ENCODE assay signal across 38 cellular contexts in the genomic region with DNA sequence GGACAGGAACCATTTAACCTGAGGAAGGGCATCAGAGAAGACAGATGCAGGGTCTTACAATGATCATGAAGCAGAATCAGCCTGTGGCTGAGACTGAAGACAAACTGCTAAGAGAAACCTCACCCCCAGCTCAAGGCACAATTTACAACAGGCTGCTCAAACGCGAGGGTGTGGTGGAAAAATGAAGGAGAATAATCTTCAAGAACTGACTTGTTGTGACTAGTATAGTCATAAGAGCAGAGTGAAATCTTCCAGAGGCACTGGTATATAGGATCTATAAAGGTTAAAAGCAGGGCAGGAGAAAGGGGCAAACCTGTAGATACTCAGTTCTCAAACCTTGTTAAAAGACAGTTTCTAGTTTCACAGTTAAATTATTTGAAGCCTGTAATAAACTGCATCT.
"Had no signal": no experiment of that assay in that cellular context is flagged by ENCODE, and none has a peak within 500 bp of the region (broad histone marks: within the 10 kb centered on the region; RNA-seq: fewer than 3 reads in every experiment).

No MANE protein-coding gene starts in this region.

- H3K4me3 Mint-ChIP-seq: activated naive CD4-positive, alpha-beta T cell treated with anti-CD3 and anti-CD28 coated beads for 36 hours; activated naive CD8-positive, alpha-beta T cell treated with anti-CD3 and anti-CD28 coated beads, Interleukin-2, amount 10 ng/mL, durations not matched to agents 7 days and 5 days; activated T-helper 1 cell treated with anti-CD3 and anti-CD28 coated beads, Interleukin-12 subunit alpha, Interleukin-12 subunit beta, Interleukin-2, Interleukin-4 antibody, amounts not matched to agents 30 ng/mL and 10 ng/mL and 1 ng/mL, durations not matched to agents 14 hours and 24 hours and 36 hours; effector memory CD8-positive, alpha-beta T cell; nephron; stimulated activated naive B cell treated with anti-CD40 and anti-IgM and Interleukin-4, amounts not matched to agents 10 μg/mL and 1 μg/mL and 100 μg/mL, for 72 hours; T-helper 1 cell treated with Interleukin-12 subunit alpha and Interleukin-12 subunit beta and Interleukin-4 antibody, amounts not matched to agents 30 μg/mL and 1 μg/mL, for 36 hours had no signal

- H3K9me3 Mint-ChIP-seq: activated naive CD4-positive, alpha-beta T cell treated with anti-CD3 and anti-CD28 coated beads for 36 hours; activated naive CD8-positive, alpha-beta T cell treated with anti-CD3 and anti-CD28 coated beads, Interleukin-2, amount 10 ng/mL, durations not matched to agents 7 days and 5 days; activated T-helper 1 cell treated with anti-CD3 and anti-CD28 coated beads, Interleukin-12 subunit alpha, Interleukin-12 subunit beta, Interleukin-2, Interleukin-4 antibody, amounts not matched to agents 30 ng/mL and 10 ng/mL and 1 ng/mL, durations not matched to agents 14 hours and 24 hours and 36 hours; effector memory CD8-positive, alpha-beta T cell; nephron; stimulated activated naive B cell treated with anti-CD40 and anti-IgM and Interleukin-4, amounts not matched to agents 10 μg/mL and 1 μg/mL and 100 μg/mL, for 72 hours; T-helper 1 cell treated with Interleukin-12 subunit alpha and Interleukin-12 subunit beta and Interleukin-4 antibody, amounts not matched to agents 30 μg/mL and 1 μg/mL, for 36 hours had no signal

- H3K4me1 ChIP-seq: esophagus muscularis mucosa, left ventricle myocardium inferior, pancreas, prostate gland, stomach, thyroid gland, upper lobe of left lung had no signal

- H3K36me3 Mint-ChIP-seq: activated naive CD8-positive, alpha-beta T cell treated with anti-CD3 and anti-CD28 coated beads, Interleukin-2, amount 10 ng/mL, durations not matched to agents 7 days and 5 days; stimulated activated naive B cell treated with anti-CD40 and anti-IgM and Interleukin-4, amounts not matched to agents 10 μg/mL and 1 μg/mL and 100 μg/mL, for 72 hours had no signal

- H3K27ac Mint-ChIP-seq: activated naive CD4-positive, alpha-beta T cell treated with anti-CD3 and anti-CD28 coated beads for 36 hours; activated naive CD8-positive, alpha-beta T cell treated with anti-CD3 and anti-CD28 coated beads, Interleukin-2, amount 10 ng/mL, durations not matched to agents 7 days and 5 days; activated T-helper 1 cell treated with anti-CD3 and anti-CD28 coated beads, Interleukin-12 subunit alpha, Interleukin-12 subunit beta, Interleukin-2, Interleukin-4 antibody, amounts not matched to agents 30 ng/mL and 10 ng/mL and 1 ng/mL, durations not matched to agents 14 hours and 24 hours and 36 hours; effector memory CD8-positive, alpha-beta T cell; nephron; stimulated activated naive B cell treated with anti-CD40 and anti-IgM and Interleukin-4, amounts not matched to agents 10 μg/mL and 1 μg/mL and 100 μg/mL, for 72 hours; T-helper 1 cell treated with Interleukin-12 subunit alpha and Interleukin-12 subunit beta and Interleukin-4 antibody, amounts not matched to agents 30 μg/mL and 1 μg/mL, for 36 hours had no signal

- H3K36me3 ChIP-seq: brain microvascular endothelial cell, esophagus muscularis mucosa, left ventricle myocardium inferior, pancreas, prostate gland, sigmoid colon, stomach, thyroid gland, upper lobe of left lung, WERI-Rb-1 had no signal

- DNase-seq: activated CD4-positive, alpha-beta T cell treated with anti-CD3 and anti-CD28 coated beads for 48 hours; activated CD4-positive, alpha-beta T cell treated with anti-CD3 and anti-CD28 coated beads, Interleukin-2, amount 50 U/mL, for 48 hours; activated CD8-positive, alpha-beta memory T cell treated with anti-CD3 and anti-CD28 coated beads, Interleukin-2, amount 50 U/mL, for 4 hours; activated effector memory CD4-positive, alpha-beta T cell treated with anti-CD3 and anti-CD28 coated beads, Interleukin-2, amount 50 U/mL, for 16 hours; activated naive CD4-positive, alpha-beta T cell treated with anti-CD3 and anti-CD28 coated beads for 36 hours; activated naive CD8-positive, alpha-beta T cell treated with anti-CD3 and anti-CD28 coated beads, Interleukin-2, amount 10 ng/mL, durations not matched to agents 7 days and 5 days; activated T-cell treated with anti-CD3 and anti-CD28 coated beads, Interleukin-2, amount 50 U/mL, for 1 hour; amniotic stem cell; brain microvascular endothelial cell; caudate nucleus; cortex of kidney; effector memory CD8-positive, alpha-beta T cell; left ventricle myocardium inferior; nucleus accumbens; pancreas; retina; sigmoid colon; small intestine; stimulated activated CD4-positive, alpha-beta T cell treated with anti-CD3 and anti-CD28 coated beads, Interleukin-1b, Interleukin-23, amount 100 ng/mL, for 48 hours; stimulated activated CD4-positive, alpha-beta T cell treated with anti-CD3 and anti-CD28 coated beads, Interleukin-4, amount 100 ng/mL, for 4 hours; stimulated activated CD8-positive, alpha-beta memory T cell treated with anti-CD3 and anti-CD28 coated beads, Interleukin-4, amount 100 ng/mL, for 48 hours; stimulated activated naive B cell treated with anti-CD40 and anti-IgM and Interleukin-4, amounts not matched to agents 10 μg/mL and 1 μg/mL and 100 μg/mL, for 72 hours; stomach; T-helper 9 cell; thyroid gland; upper lobe of left lung; WERI-Rb-1 had no signal

- H3K27me3 ChIP-seq: brain microvascular endothelial cell, esophagus muscularis mucosa, pancreas, sigmoid colon, stomach, thyroid gland, upper lobe of left lung had no signal

- H3K27me3 Mint-ChIP-seq: activated naive CD8-positive, alpha-beta T cell treated with anti-CD3 and anti-CD28 coated beads, Interleukin-2, amount 10 ng/mL, durations not matched to agents 7 days and 5 days; effector memory CD8-positive, alpha-beta T cell; stimulated activated naive B cell treated with anti-CD40 and anti-IgM and Interleukin-4, amounts not matched to agents 10 μg/mL and 1 μg/mL and 100 μg/mL, for 72 hours had no signal

- FAIRE-seq: astrocyte, endothelial cell of umbilical vein, frontal cortex, islet of Langerhans, pancreas, small intestine, TTC549 had no signal

- H3K27ac ChIP-seq: brain microvascular endothelial cell, esophagus muscularis mucosa, left ventricle myocardium inferior, pancreas, prostate gland, sigmoid colon, stomach, thyroid gland, upper lobe of left lung, WERI-Rb-1 had no signal

- H3K9me3 ChIP-seq: esophagus muscularis mucosa, left ventricle myocardium inferior, pancreas, prostate gland, sigmoid colon, stomach, thyroid gland, upper lobe of left lung had no signal

- ATAC-seq: effector memory CD8-positive, alpha-beta T cell; pancreas had no signal

- H3K4me3 ChIP-seq: esophagus muscularis mucosa, left ventricle myocardium inferior, lung, pancreas, prostate gland, sigmoid colon, stomach, thyroid gland, upper lobe of left lung had no signal

- H3K4me1 Mint-ChIP-seq: nephron had no signal
